8 cellular contexts compared by ENCODE assay signal in the genomic region with DNA sequence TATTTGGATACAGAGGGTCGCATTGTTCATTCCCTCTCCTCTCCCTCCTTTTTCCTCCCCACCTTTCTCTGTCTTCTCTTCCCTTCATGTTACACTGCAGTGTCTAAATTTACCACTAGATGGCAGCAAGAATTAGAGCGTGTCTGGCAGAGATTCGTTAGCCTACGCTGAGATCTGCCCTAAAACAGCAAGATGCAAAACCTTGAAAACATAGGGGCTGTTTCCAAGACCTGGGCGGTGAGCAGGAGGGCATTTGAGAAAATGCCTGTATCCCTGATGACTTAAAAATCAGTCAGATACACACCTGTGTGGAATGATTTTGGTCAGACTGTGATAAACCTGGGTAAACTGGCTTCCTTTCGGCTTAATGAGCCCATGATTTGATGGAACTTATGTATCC.
DNase-seq lines count a peak whose midpoint lies in the region; ATAC-seq, FAIRE-seq and TF ChIP-seq lines count a peak whose summit lies in the region.

No MANE protein-coding gene starts in this region.

- H3K36me3 Mint-ChIP-seq in endothelial cell (ENCODE audit: low read depth, unreplicated experiment), result no peaks in the 10 kb centered on the region

- H3K27me3 Mint-ChIP-seq in endothelial cell (ENCODE audit: unreplicated experiment), result peaks cover 3% of the 10 kb centered on the region

- peak; percentile 68 for ATAC-seq in HG03097 (IDR thresholded peaks at IDR 0.05; ENCODE audit: low FRiP score, unreplicated experiment)

- H3K4me1 ChIP-seq in tibial artery, result no peaks in the 10 kb centered on the region

- no peaks in the 10 kb centered on the region for H3K9me3 ChIP-seq in tibial artery

- DNase-seq in AML-193 (lab: John Stamatoyannopoulos, UW) (peak; percentile 7 to 54), GM18507 (ENCODE audit: extremely low spot score, insufficient read length, low read depth) (peak; percentile 4), NCI-H2196 (lab: John Stamatoyannopoulos, UW; ENCODE audit: unreplicated experiment) (peak; percentile 67), endothelial cell (ENCODE audit: low spot score) (peak; percentile 63), middle frontal gyrus (ENCODE audit: extremely low spot score, low spot score) (peak; percentile 36), tibial artery (no peak)
- DNase-seq in activated CD4-positive, alpha-beta T cell treated with anti-CD3 and anti-CD28 coated beads for 48 hours, result peak; percentile 39

- H3K36me3 ChIP-seq in tibial artery, result no peaks in the 10 kb centered on the region

- no peaks in the 10 kb centered on the region for H3K27me3 ChIP-seq in tibial artery

- no peaks in the 10 kb centered on the region for H3K9me3 Mint-ChIP-seq in endothelial cell (ENCODE audit: unreplicated experiment)

- peaks cover 16% of the 10 kb centered on the region for H3K4me1 Mint-ChIP-seq in endothelial cell (ENCODE audit: unreplicated experiment)

- H3K27ac Mint-ChIP-seq in endothelial cell (ENCODE audit: unreplicated experiment), result no peak overlapping the region

- TF ChIP-seq CTCF in endothelial cell (IDR thresholded peaks at IDR 0.05; ENCODE audit: unreplicated experiment) (peak; percentile 94), tibial artery (IDR thresholded peaks at IDR 0.05) (peak; percentile 82 to 84)

- peak; percentile 87 for FAIRE-seq in GM18507 (lab: Jason Lieb, UNC)

- H3K27ac ChIP-seq in tibial artery, result no peak overlapping the region

- no peak overlapping the region for H3K4me3 Mint-ChIP-seq in endothelial cell (ENCODE audit: unreplicated experiment)

- H3K4me3 ChIP-seq in tibial artery, result no peak overlapping the region

- intact Hi-C loops in tibial artery (cut with DNase I; ENCODE audit: low total_unique reads), result loop anchor here (2.0 to 10.0 kb wide), 2 partner anchors 105 to 651 kb away; partner anchors contain the start of gene ISM1

Comparison
In these comparisons a context has a peak if more than half of its experiments do, and no peak if none do; other contexts are left out.
1. DNase-seq: peak in AML-193 (2 of 2), GM18507 (single experiment), NCI-H2196 (single experiment), activated CD4-positive, alpha-beta T cell treated with anti-CD3 and anti-CD28 coated beads for 48 hours (single experiment), endothelial cell (single experiment) and middle frontal gyrus (single experiment); none in tibial artery (0 of 2).